ENCODE assay signal across 8 cellular contexts in genomic region chr2:136238552-136239346, GRCh38.
DNase-seq lines count a peak whose midpoint lies in the region; ATAC-seq and TF ChIP-seq lines count a peak whose summit lies in the region.

No MANE protein-coding gene starts in this region.

- H3K4me1 ChIP-seq in lower lobe of right lung (peaks cover 15% of the 10 kb centered on the region), vagina (peaks cover 9% of the 10 kb centered on the region)

- TF ChIP-seq POLR2A in vagina (IDR thresholded peaks at IDR 0.05) = no peak

- H3K9me3 ChIP-seq in lower lobe of right lung (no peaks in the 10 kb centered on the region), vagina (no peaks in the 10 kb centered on the region)

- TF ChIP-seq CTCF in lower lobe of right lung (IDR thresholded peaks at IDR 0.05) (no peak), vagina (IDR thresholded peaks at IDR 0.05) (no peak)

- H3K27me3 ChIP-seq in lower lobe of right lung (ENCODE audit: low read depth) (no peaks in the 10 kb centered on the region), vagina (no peaks in the 10 kb centered on the region)

- peak; percentile 83 for ATAC-seq in HG03064 (IDR thresholded peaks at IDR 0.05; ENCODE audit: low read depth, unreplicated experiment)
- ATAC-seq in lower lobe of right lung = peak; percentile 81 to 82

- intact Hi-C loops in lower lobe of right lung (cut with DNase I) = no loop called here
- intact Hi-C loops in vagina (cut with DNase I) = no loop called here

- H3K27ac ChIP-seq in angular gyrus (ENCODE audit: low read depth, low read length) = peak overlapping the region; percentile 26
- H3K27ac ChIP-seq in lower lobe of right lung = peak overlapping the region; percentile 82
- H3K27ac ChIP-seq in vagina = peak overlapping the region; percentile 72

- H3K36me3 ChIP-seq in lower lobe of right lung (no peaks in the 10 kb centered on the region), vagina (no peaks in the 10 kb centered on the region)

- DNase-seq in activated gamma-delta T cell treated with Interleukin-2 at 50 U/mL for 16 hours (peak; percentile 56), activated gamma-delta T cell (lab: John Stamatoyannopoulos, UW) (no peak), RKO (ENCODE audit: low spot score) (peak; percentile 26), lower lobe of right lung (no peak), vagina (ENCODE audit: extremely low spot score in 2 of 2) (no peak), DMS153 (lab: John Stamatoyannopoulos, UW) (no peak)

- H3K4me3 ChIP-seq in lower lobe of right lung = no peak overlapping the region
- no peak overlapping the region for H3K4me3 ChIP-seq in vagina

Comparison
In these comparisons a context has a peak if more than half of its experiments do, and no peak if none do; other contexts are left out.
1. DNase-seq: peak in activated gamma-delta T cell treated with Interleukin-2 at 50 U/mL for 16 hours (single experiment) and RKO (single experiment); none in activated gamma-delta T cell (single experiment), lower lobe of right lung (single experiment), vagina (0 of 2) and DMS153 (single experiment).
2. H3K27ac ChIP-seq: peak in every context shown above with its lines; median percentile 82 in lower lobe of right lung; 72 in vagina; 26 in angular gyrus.